In the genomic region with DNA sequence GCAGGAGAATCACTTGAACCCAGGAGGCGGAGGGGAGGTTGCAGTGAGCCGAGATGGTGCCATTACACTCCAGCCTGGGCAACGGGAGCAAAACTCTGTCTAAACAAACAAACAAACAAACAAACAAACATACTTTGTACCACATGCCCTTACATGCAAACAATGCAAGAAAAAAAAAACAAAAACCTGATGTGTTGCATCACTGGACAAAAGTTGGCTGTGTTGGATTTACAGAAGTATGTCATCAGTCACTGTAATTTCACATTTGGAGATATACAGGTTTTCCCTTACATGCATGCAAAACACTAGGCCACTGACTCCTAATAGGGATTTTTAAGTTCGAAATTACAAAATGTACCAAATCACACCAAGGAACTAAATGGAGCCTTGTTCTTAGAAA, we compare ENCODE assay signal across 18 cellular contexts.
DNase-seq lines count a peak whose midpoint lies in the region; ATAC-seq and TF ChIP-seq lines count a peak whose summit lies in the region.
"Had no signal": no experiment of that assay in that cellular context is flagged by ENCODE, and none has a peak within 500 bp of the region (broad histone marks: within the 10 kb centered on the region; RNA-seq: fewer than 3 reads in every experiment).

No MANE protein-coding gene starts in this region.

- no peaks in the 10 kb centered on the region; the same call in 2 of the 3 replicates for H3K9me3 Mint-ChIP-seq in GM23338
- H3K9me3 Mint-ChIP-seq: H9 had no signal

- H3K9me2 ChIP-seq in GM23338 (ENCODE audit: insufficient read depth), result no peaks in the 10 kb centered on the region
- H3K9me2 ChIP-seq: SK-N-SH had no signal

- WGBS in body of pancreas, 2 donors, result 92 to 98% methylated on average over 4 of the region's 4 CpGs

- H3K36me3 Mint-ChIP-seq in GM23338 (ENCODE audit: low read depth), result no peaks in the 10 kb centered on the region

- no peak overlapping the region for H3K4me3 Mint-ChIP-seq in GM23338
- H3K4me3 Mint-ChIP-seq: H9 had no signal

- intact Hi-C loops in body of pancreas (cut with DNase I), result no loop called here

- no peak overlapping the region for H3K9ac ChIP-seq in SK-N-MC (ENCODE audit: insufficient read length)
- H3K9ac ChIP-seq: SK-N-SH had no signal

- 0 out of 2 replicates have a peak, but pooled peaks cover 4% of the 10 kb centered on the region for H4K20me1 ChIP-seq in GM23338 (replicated peaks; ENCODE audit: insufficient read depth)

- H3K27me3 ChIP-seq in GM23338 (ENCODE audit: insufficient read depth) (no peaks in the 10 kb centered on the region), body of pancreas (no peaks in the 10 kb centered on the region)

- peaks cover 43% of the 10 kb centered on the region for H3K4me1 Mint-ChIP-seq in GM23338

- peaks cover 73% of the 10 kb centered on the region for H3K79me2 ChIP-seq in GM23338 (replicated peaks; ENCODE audit: insufficient read depth)

- peaks cover 4% of the 10 kb centered on the region for H3K27me3 Mint-ChIP-seq in GM23338 (ENCODE audit: insufficient read depth, low read depth, poor library complexity)

- H3F3A ChIP-seq in GM23338 (replicated peaks; ENCODE audit: low read depth), result no peaks in the 10 kb centered on the region; the same call in 1 of the 2 replicates

- no peak for ATAC-seq in GM23338
- no peak for ATAC-seq in HG03095 (IDR thresholded peaks at IDR 0.05; ENCODE audit: unreplicated experiment)
- no peak for ATAC-seq in body of pancreas
- no peak for ATAC-seq in HG02798 (IDR thresholded peaks at IDR 0.05; ENCODE audit: poor library complexity, unreplicated experiment)
- ATAC-seq: Right ventricle myocardium inferior had no signal

- H2AFZ ChIP-seq in GM23338, result no peak overlapping the region

- TF ChIP-seq CTCF in GM23338 (conservative IDR thresholded peaks at IDR 0.05; ENCODE audit: low read depth in 2 of 2) (no peak), fibroblast of pulmonary artery (IDR thresholded peaks at IDR 0.05; ENCODE audit: low read length, missing control alignments) (no peak), body of pancreas (IDR thresholded peaks at IDR 0.05) (no peak)

- no peak overlapping the region for H3K4me2 ChIP-seq in GM23338
- H3K4me2 ChIP-seq: SK-N-SH had no signal

- TF ChIP-seq POLR2A in body of pancreas (IDR thresholded peaks at IDR 0.05), result no peak

- H3K36me3 ChIP-seq in GM23338 (ENCODE audit: insufficient read depth) (no peaks in the 10 kb centered on the region), SK-N-MC (ENCODE audit: insufficient read depth, low read length) (no peaks in the 10 kb centered on the region), body of pancreas (replicated peaks in 1 of 2; ENCODE audit: insufficient read depth in 1 of 2, low read depth in 2 of 2) (no peaks in the 10 kb centered on the region)

- peak overlapping the region; percentile 88 for H3K27ac Mint-ChIP-seq in GM23338

- no peak for DNase-seq in GM23338 (ENCODE audit: low spot score)
- DNase-seq in SK-N-MC (ENCODE audit: low read depth, low spot score), result no peak
- peak; percentile 42 for DNase-seq in fibroblast of pulmonary artery (ENCODE audit: low read depth)
- DNase-seq in body of pancreas, result no peak
- DNase-seq in SIG-M5 (lab: John Stamatoyannopoulos, UW), result no peak
- DNase-seq: ACHN, AML-193, H9, NCI-H1092 treated with DMSO at 0.1 percent for 48 hours, NCI-H2081 treated with DMSO at 0.1 percent for 48 hours, NCI-H446 treated with DMSO at 0.1 percent for 48 hours, NCI-H69, SK-N-SH had no signal

- H3K9me3 ChIP-seq in SK-N-MC (ENCODE audit: low read depth, low read length), result no peaks in the 10 kb centered on the region
- no peaks in the 10 kb centered on the region for H3K9me3 ChIP-seq in body of pancreas
- H3K9me3 ChIP-seq: SK-N-SH had no signal

- H3K27ac ChIP-seq in GM23338 (ENCODE audit: low read depth) (no peak overlapping the region), SK-N-MC (0 out of 2 replicates have a peak overlapping the region, but pooled peaks have one; percentile 37), cingulate gyrus (ENCODE audit: low read depth, low read length) (peak overlapping the region; percentile 10), body of pancreas (no peak overlapping the region)
- H3K27ac ChIP-seq: C4-2B had no signal

- no peak overlapping the region for H3K4me3 ChIP-seq in GM23338
- no peak overlapping the region for H3K4me3 ChIP-seq in SK-N-MC
- H3K4me3 ChIP-seq in fibroblast of pulmonary artery (replicated peaks; ENCODE audit: low read depth, low read length), result no peak overlapping the region
- H3K4me3 ChIP-seq in body of pancreas, result no peak overlapping the region

- H3K4me1 ChIP-seq in GM23338 (ENCODE audit: insufficient read depth) (peaks cover 75% of the 10 kb centered on the region), body of pancreas (peaks cover 20% of the 10 kb centered on the region)

TF ChIP-seq in GM23338, 12 proteins besides CTCF, POLR2A, EP300 and RAD21 (continues in another document):
- no peak for TF ChIP-seq EZH2phosphoT487 (IDR thresholded peaks at IDR 0.05; ENCODE audit: unreplicated experiment)
- no peak for TF ChIP-seq ZNF331 (CRISPR knock-in tag; IDR thresholded peaks at IDR 0.05; ENCODE audit: low read depth)
- TF ChIP-seq JUNB (IDR thresholded peaks at IDR 0.05; ENCODE audit: unreplicated experiment), result no peak
- TF ChIP-seq, protein P1, sequence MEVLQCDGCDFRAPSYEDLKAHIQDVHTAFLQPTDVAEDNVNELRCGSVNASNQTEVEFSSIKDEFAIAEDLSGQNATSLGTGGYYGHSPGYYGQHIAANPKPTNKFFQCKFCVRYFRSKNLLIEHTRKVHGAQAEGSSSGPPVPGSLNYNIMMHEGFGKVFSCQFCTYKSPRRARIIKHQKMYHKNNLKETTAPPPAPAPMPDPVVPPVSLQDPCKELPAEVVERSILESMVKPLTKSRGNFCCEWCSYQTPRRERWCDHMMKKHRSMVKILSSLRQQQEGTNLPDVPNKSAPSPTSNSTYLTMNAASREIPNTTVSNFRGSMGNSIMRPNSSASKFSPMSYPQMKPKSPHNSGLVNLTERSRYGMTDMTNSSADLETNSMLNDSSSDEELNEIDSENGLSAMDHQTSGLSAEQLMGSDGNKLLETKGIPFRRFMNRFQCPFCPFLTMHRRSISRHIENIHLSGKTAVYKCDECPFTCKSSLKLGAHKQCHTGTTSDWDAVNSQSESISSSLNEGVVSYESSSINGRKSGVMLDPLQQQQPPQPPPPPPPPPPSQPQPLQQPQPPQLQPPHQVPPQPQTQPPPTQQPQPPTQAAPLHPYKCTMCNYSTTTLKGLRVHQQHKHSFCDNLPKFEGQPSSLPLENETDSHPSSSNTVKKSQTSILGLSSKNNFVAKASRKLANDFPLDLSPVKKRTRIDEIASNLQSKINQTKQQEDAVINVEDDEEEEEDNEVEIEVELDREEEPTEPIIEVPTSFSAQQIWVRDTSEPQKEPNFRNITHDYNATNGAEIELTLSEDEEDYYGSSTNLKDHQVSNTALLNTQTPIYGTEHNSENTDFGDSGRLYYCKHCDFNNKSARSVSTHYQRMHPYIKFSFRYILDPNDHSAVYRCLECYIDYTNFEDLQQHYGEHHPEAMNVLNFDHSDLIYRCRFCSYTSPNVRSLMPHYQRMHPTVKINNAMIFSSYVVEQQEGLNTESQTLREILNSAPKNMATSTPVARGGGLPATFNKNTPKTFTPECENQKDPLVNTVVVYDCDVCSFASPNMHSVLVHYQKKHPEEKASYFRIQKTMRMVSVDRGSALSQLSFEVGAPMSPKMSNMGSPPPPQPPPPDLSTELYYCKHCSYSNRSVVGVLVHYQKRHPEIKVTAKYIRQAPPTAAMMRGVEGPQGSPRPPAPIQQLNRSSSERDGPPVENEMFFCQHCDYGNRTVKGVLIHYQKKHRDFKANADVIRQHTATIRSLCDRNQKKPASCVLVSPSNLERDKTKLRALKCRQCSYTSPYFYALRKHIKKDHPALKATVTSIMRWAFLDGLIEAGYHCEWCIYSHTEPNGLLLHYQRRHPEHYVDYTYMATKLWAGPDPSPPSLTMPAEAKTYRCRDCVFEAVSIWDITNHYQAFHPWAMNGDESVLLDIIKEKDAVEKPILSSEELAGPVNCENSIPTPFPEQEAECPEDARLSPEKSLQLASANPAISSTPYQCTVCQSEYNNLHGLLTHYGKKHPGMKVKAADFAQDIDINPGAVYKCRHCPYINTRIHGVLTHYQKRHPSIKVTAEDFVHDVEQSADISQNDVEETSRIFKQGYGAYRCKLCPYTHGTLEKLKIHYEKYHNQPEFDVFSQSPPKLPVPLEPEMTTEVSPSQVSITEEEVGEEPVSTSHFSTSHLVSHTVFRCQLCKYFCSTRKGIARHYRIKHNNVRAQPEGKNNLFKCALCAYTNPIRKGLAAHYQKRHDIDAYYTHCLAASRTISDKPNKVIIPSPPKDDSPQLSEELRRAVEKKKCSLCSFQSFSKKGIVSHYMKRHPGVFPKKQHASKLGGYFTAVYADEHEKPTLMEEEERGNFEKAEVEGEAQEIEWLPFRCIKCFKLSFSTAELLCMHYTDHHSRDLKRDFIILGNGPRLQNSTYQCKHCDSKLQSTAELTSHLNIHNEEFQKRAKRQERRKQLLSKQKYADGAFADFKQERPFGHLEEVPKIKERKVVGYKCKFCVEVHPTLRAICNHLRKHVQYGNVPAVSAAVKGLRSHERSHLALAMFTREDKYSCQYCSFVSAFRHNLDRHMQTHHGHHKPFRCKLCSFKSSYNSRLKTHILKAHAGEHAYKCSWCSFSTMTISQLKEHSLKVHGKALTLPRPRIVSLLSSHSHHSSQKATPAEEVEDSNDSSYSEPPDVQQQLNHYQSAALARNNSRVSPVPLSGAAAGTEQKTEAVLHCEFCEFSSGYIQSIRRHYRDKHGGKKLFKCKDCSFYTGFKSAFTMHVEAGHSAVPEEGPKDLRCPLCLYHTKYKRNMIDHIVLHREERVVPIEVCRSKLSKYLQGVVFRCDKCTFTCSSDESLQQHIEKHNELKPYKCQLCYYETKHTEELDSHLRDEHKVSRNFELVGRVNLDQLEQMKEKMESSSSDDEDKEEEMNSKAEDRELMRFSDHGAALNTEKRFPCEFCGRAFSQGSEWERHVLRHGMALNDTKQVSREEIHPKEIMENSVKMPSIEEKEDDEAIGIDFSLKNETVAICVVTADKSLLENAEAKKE (CRISPR knock-in tag; IDR thresholded peaks at IDR 0.05), result no peak
- no peak for TF ChIP-seq STAT1 (IDR thresholded peaks at IDR 0.05; ENCODE audit: unreplicated experiment)
- no peak for TF ChIP-seq POLR2AphosphoS5 (IDR thresholded peaks at IDR 0.05; ENCODE audit: low read depth)
- TF ChIP-seq, protein P2, sequence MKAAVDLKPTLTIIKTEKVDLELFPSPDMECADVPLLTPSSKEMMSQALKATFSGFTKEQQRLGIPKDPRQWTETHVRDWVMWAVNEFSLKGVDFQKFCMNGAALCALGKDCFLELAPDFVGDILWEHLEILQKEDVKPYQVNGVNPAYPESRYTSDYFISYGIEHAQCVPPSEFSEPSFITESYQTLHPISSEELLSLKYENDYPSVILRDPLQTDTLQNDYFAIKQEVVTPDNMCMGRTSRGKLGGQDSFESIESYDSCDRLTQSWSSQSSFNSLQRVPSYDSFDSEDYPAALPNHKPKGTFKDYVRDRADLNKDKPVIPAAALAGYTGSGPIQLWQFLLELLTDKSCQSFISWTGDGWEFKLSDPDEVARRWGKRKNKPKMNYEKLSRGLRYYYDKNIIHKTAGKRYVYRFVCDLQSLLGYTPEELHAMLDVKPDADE (IDR thresholded peaks at IDR 0.05), result no peak
- TF ChIP-seq CREB1 (CRISPR knock-in tag; IDR thresholded peaks at IDR 0.05; ENCODE audit: low read depth), result no peak
- TF ChIP-seq ZNF114 (CRISPR knock-in tag; IDR thresholded peaks at IDR 0.05), result no peak
- no peak for TF ChIP-seq NANOG (IDR thresholded peaks at IDR 0.05; ENCODE audit: borderline replicate concordance)

Comparison
In these comparisons a context has a peak if more than half of its experiments do, and no peak if none do; other contexts are left out.
1. H3K27ac ChIP-seq: peak in SK-N-MC (single experiment) and cingulate gyrus (single experiment); none in GM23338 (single experiment) and body of pancreas (0 of 4).